8 cellular contexts compared by ENCODE assay signal in genomic region chr14:23182372-23183014, GRCh38. TPM values are rescaled to one million over a fixed set of nuclear protein-coding genes. Genes with fewer than 3 reads are reported as not detected.
DNase-seq lines count a peak whose midpoint lies in the region; ATAC-seq and TF ChIP-seq lines count a peak whose summit lies in the region.

No MANE protein-coding gene starts in this region.

- H4K12ac ChIP-seq in trophoblast cell (ENCODE audit: low read depth, low read length), result no peak overlapping the region

- peak overlapping the region; percentile 6 for H2BK120ac ChIP-seq in trophoblast cell (ENCODE audit: insufficient read depth, low read length, poor library complexity)

- H4K91ac ChIP-seq in trophoblast cell (ENCODE audit: low read depth, low read length), result peak overlapping the region; percentile 33

- H3K4me2 ChIP-seq in trophoblast cell (ENCODE audit: low read length), result peak overlapping the region; percentile 74

- H3K4me3 Mint-ChIP-seq in activated T-cell treated with anti-CD3 and anti-CD28 coated beads, Interleukin-2, amount 50 U/mL, for 72 hours, result no peak overlapping the region
- no peak overlapping the region for H3K4me3 Mint-ChIP-seq in type B pancreatic cell

- no peak overlapping the region for H2AK5ac ChIP-seq in trophoblast cell (ENCODE audit: low read length)

- H3K27me3 ChIP-seq in AG04450 (ENCODE audit: control insufficient read depth, insufficient read depth, low read length) (peaks cover 47% of the 10 kb centered on the region), heart right ventricle (peaks cover 0 to 28% (median 19%) of the 10 kb centered on the region in 7 donors), trophoblast cell (ENCODE audit: insufficient read depth, low read length) (no peaks in the 10 kb centered on the region)

- H2BK12ac ChIP-seq in trophoblast cell (ENCODE audit: low read length), result no peak overlapping the region

- H3K9me3 Mint-ChIP-seq in activated T-cell treated with anti-CD3 and anti-CD28 coated beads, Interleukin-2, amount 50 U/mL, for 72 hours, result no peaks in the 10 kb centered on the region
- no peaks in the 10 kb centered on the region for H3K9me3 Mint-ChIP-seq in type B pancreatic cell

- no peak overlapping the region for H3K14ac ChIP-seq in trophoblast cell (ENCODE audit: low read length)

- peaks cover 16% of the 10 kb centered on the region for H3K79me1 ChIP-seq in trophoblast cell (ENCODE audit: low read length)

- peak overlapping the region; percentile 8 for H4K8ac ChIP-seq in trophoblast cell (ENCODE audit: low read depth, low read length)

- H3K4me1 ChIP-seq in heart right ventricle (peaks cover 0 to 41% (median 8%) of the 10 kb centered on the region in 9 donors), trophoblast cell (ENCODE audit: control insufficient read depth in 1 of 2, insufficient read depth in 2 of 2, low read length in 2 of 2) (peaks cover 0 to 1% of the 10 kb centered on the region in 2 experiments)

- intact Hi-C loops in heart right ventricle (cut with DNase I), result loop anchor here in 2 of 10 donors (2.0 to 10.0 kb wide), 2 partner anchors 62 to 112 kb away; no protein-coding TSS in a partner anchor

- H3K36me3 Mint-ChIP-seq in activated T-cell treated with anti-CD3 and anti-CD28 coated beads, Interleukin-2, amount 50 U/mL, for 72 hours (ENCODE audit: insufficient read depth in 2 of 2), result no peaks in the 10 kb centered on the region
- peaks cover 3% of the 10 kb centered on the region for H3K36me3 Mint-ChIP-seq in type B pancreatic cell

- H3K4me3 ChIP-seq in AG04450 (ENCODE audit: low read depth, low read length), result peak overlapping the region; percentile 52
- H3K4me3 ChIP-seq in heart right ventricle, result peak overlapping the region; percentile 24 to 64 (median 53)
- H3K4me3 ChIP-seq in trophoblast cell (ENCODE audit: low read depth, low read length), result no peak overlapping the region

- DNase-seq in AG04450 (ENCODE audit: low read depth, low spot score), result no peak
- DNase-seq in NCI-H1417 treated with DMSO at 0.1 percent for 48 hours (lab: John Stamatoyannopoulos, UW), result peak; percentile 42
- DNase-seq in activated T-cell treated with anti-CD3 and anti-CD28 coated beads, Interleukin-2, amount 50 U/mL, for 72 hours, result peak; percentile 52 to 55
- no peak for DNase-seq in heart right ventricle
- peak in 1 of 2 donors; percentile 54 for DNase-seq in trophoblast cell
- DNase-seq in type B pancreatic cell (ENCODE audit: extremely low spot score, unreplicated experiment), result no peak

- no peak overlapping the region for H2BK5ac ChIP-seq in trophoblast cell (ENCODE audit: low read depth, low read length, poor library complexity)

- H3K27ac Mint-ChIP-seq in activated T-cell treated with anti-CD3 and anti-CD28 coated beads, Interleukin-2, amount 50 U/mL, for 72 hours, result no peak overlapping the region
- no peak overlapping the region for H3K27ac Mint-ChIP-seq in type B pancreatic cell

- CTCF ChIA-PET in AG04450 (lab: Charles Lee), result interaction anchor here (0.7 to 22.0 kb wide), 3 partner anchors 27 to 61 kb away, joined by 3 to 818 read pairs (median 4); partner anchors contain the start of gene CEBPE

- peak overlapping the region; percentile 35 for H2AFZ ChIP-seq in trophoblast cell (ENCODE audit: insufficient read depth, low read length, poor library complexity)

- H3K23ac ChIP-seq in trophoblast cell (ENCODE audit: low read length), result no peak overlapping the region

- H3K27ac ChIP-seq in AG04450 (ENCODE audit: low read depth, low read length), result no peak overlapping the region
- H3K27ac ChIP-seq in heart right ventricle, result peak overlapping the region in 2 of 10 donors; percentile 7 to 59
- H3K27ac ChIP-seq in trophoblast cell (ENCODE audit: low read depth, low read length), result peak overlapping the region; percentile 9

- H3K79me2 ChIP-seq in trophoblast cell (ENCODE audit: control insufficient read depth, insufficient read depth, low read length, poor library complexity), result peaks cover 5% of the 10 kb centered on the region

- H3K9me3 ChIP-seq in AG04450 (ENCODE audit: control insufficient read depth, insufficient read depth, low read length) (no peaks in the 10 kb centered on the region), heart right ventricle (no peaks in the 10 kb centered on the region), trophoblast cell (ENCODE audit: insufficient read depth, low read depth, low read length) (no peaks in the 10 kb centered on the region)

- no peak overlapping the region for H3K18ac ChIP-seq in trophoblast cell (ENCODE audit: low read length)

- H3K27me3 Mint-ChIP-seq in activated T-cell treated with anti-CD3 and anti-CD28 coated beads, Interleukin-2, amount 50 U/mL, for 72 hours (ENCODE audit: low read depth), result peaks cover 3% of the 10 kb centered on the region
- no peaks in the 10 kb centered on the region for H3K27me3 Mint-ChIP-seq in type B pancreatic cell

- H3K36me3 ChIP-seq in heart right ventricle (no peaks in the 10 kb centered on the region), trophoblast cell (ENCODE audit: control insufficient read depth in 1 of 2, insufficient read depth in 2 of 2, low read length in 2 of 2) (peaks cover 0 to 2% of the 10 kb centered on the region in 2 experiments)

- POLR2A ChIA-PET in AG04450 (lab: Yijun Ruan, JAX), result interaction anchor here (0.6 kb wide), 1 partner anchor 27 kb away, joined by 3 read pairs; no protein-coding TSS in a partner anchor

- H3K4me1 Mint-ChIP-seq in activated T-cell treated with anti-CD3 and anti-CD28 coated beads, Interleukin-2, amount 50 U/mL, for 72 hours (ENCODE audit: low read depth), result no peaks in the 10 kb centered on the region
- peaks cover 5% of the 10 kb centered on the region for H3K4me1 Mint-ChIP-seq in type B pancreatic cell (ENCODE audit: unreplicated experiment)

- ATAC-seq in activated T-cell treated with anti-CD3 and anti-CD28 coated beads, Interleukin-2, amount 50 U/mL, for 72 hours (replicated peaks in 1 of 2), result peak; percentile 91 to 93
- ATAC-seq in heart right ventricle (peak in 7 of 8 donors; percentile 41 to 81 (median 71)), GM21737 (IDR thresholded peaks at IDR 0.05; ENCODE audit: unreplicated experiment) (no peak), GM21576 (IDR thresholded peaks at IDR 0.05; ENCODE audit: unreplicated experiment) (no peak)

- TF ChIP-seq CTCF in AG04450 (IDR thresholded peaks at IDR 0.05; ENCODE audit: low read depth, low read length) (no peak), heart right ventricle (IDR thresholded peaks at IDR 0.05) (no peak), type B pancreatic cell (conservative IDR thresholded peaks at IDR 0.05) (no peak)

- WGBS in heart right ventricle, 2 donors, result 2% methylated on average over 19 of the region's 19 CpGs
- WGBS in trophoblast cell (ENCODE audit: extremely low coverage, insufficient coverage, insufficient read length), result no CpG with 5 or more reads among the region's 19 CpGs

- H3K9ac ChIP-seq in trophoblast cell (ENCODE audit: low read length), result no peak overlapping the region

- no peak overlapping the region for H3K4ac ChIP-seq in trophoblast cell (ENCODE audit: low read depth, low read length)

RNA-seq across cellular contexts. Expression of gene SLC7A8, which starts 1.0 kb away (rescaled TPM):
- polyA plus RNA-seq in AG04450 (2011; rRNA removed) (0.78 and 1.4 TPM in 2 replicates), heart right ventricle (10 to 100 TPM in 1 of 2 donors, 1 to 10 TPM in 1; 7.8 to 14.9 TPM)
- polyA minus RNA-seq in AG04450 (2011; rRNA and poly(A)+ RNA removed), result 0.74 and 1.8 TPM in 2 replicates
- total RNA-seq in activated T-cell treated with anti-CD3 and anti-CD28 coated beads, Interleukin-2, amount 50 U/mL, for 72 hours, result 1 to 10 TPM in 1 of 2 donors, under 1 TPM in 1; 0.72 to 1.2 TPM
- total RNA-seq in heart right ventricle (10 to 100 TPM in 4 of 10 donors, 1 to 10 TPM in 6; 5.9 to 14.8 (median 9.6) TPM), type B pancreatic cell (ENCODE audit: low replicate concordance) (56.1 and 56.7 TPM in 2 replicates)
- 715 and 802 TPM in 2 replicates for polyA plus RNA-seq in trophoblast cell (2013)

RNA-seq across cellular contexts. Expression of gene RNF212B, which starts 55.2 kb away (rescaled TPM):
- not detected in 2 replicates for polyA plus RNA-seq in AG04450 (2011; rRNA removed)
- polyA minus RNA-seq in AG04450 (2011; rRNA and poly(A)+ RNA removed), result not detected in 2 replicates
- not detected for total RNA-seq in activated T-cell treated with anti-CD3 and anti-CD28 coated beads, Interleukin-2, amount 50 U/mL, for 72 hours
- not detected for total RNA-seq in heart right ventricle
- not detected for polyA plus RNA-seq in heart right ventricle
- polyA plus RNA-seq in trophoblast cell (2013), result 0.05 and 0.29 TPM in 2 replicates
- total RNA-seq in type B pancreatic cell (ENCODE audit: low replicate concordance), result not detected in 2 replicates

Comparison
In these comparisons a context has a peak if more than half of its experiments do, and no peak if none do; other contexts are left out.
1. DNase-seq: peak in NCI-H1417 treated with DMSO at 0.1 percent for 48 hours (single experiment) and activated T-cell treated with anti-CD3 and anti-CD28 coated beads, Interleukin-2, amount 50 U/mL, for 72 hours (2 of 2); none in AG04450 (single experiment), heart right ventricle (0 of 2) and type B pancreatic cell (single experiment).
2. ATAC-seq: peak in activated T-cell treated with anti-CD3 and anti-CD28 coated beads, Interleukin-2, amount 50 U/mL, for 72 hours (2 of 2) and heart right ventricle (7 of 8); none in GM21737 (single experiment) and GM21576 (single experiment).